9 cellular contexts compared by ENCODE assay signal in genomic region chr2:216555274-216555673, GRCh38. TPM values are rescaled to one million over a fixed set of nuclear protein-coding genes. Genes with fewer than 3 reads are reported as not detected.
DNase-seq lines count a peak whose midpoint lies in the region; ATAC-seq and TF ChIP-seq lines count a peak whose summit lies in the region.
"Had no signal": no experiment of that assay in that cellular context is flagged by ENCODE, and none has a peak within 500 bp of the region (broad histone marks: within the 10 kb centered on the region; RNA-seq: fewer than 3 reads in every experiment).

No MANE protein-coding gene starts in this region.

- intact Hi-C loops in PC-3 (cut with micrococcal nuclease) (no loop called here), vagina (cut with DNase I) (no loop called here)

- H3K27ac ChIP-seq in PC-3 (ENCODE audit: low read length), result no peak overlapping the region
- no peak overlapping the region for H3K27ac ChIP-seq in vagina

- BruUV-seq in PC-3 (replicated peaks; lab: Mats Ljungman, UMichigan), result no TSS peak

- H3F3A ChIP-seq in PC-3 (ENCODE audit: low read length, unreplicated experiment), result no peaks in the 10 kb centered on the region

- H3K4me1 ChIP-seq in PC-3 (ENCODE audit: insufficient read depth, low read length) (peaks cover 33% of the 10 kb centered on the region), vagina (peaks cover 18% of the 10 kb centered on the region)

- H3K36me3 ChIP-seq in PC-3 (ENCODE audit: low read depth, low read length), result no peaks in the 10 kb centered on the region
- H3K36me3 ChIP-seq in vagina, result no peaks in the 10 kb centered on the region

- H3K4me3 ChIP-seq in PC-3 (ENCODE audit: low read length) (no peak overlapping the region), fibroblast of pulmonary artery (replicated peaks; ENCODE audit: low read depth, low read length) (no peak overlapping the region), vagina (no peak overlapping the region)
- H3K4me3 ChIP-seq: K562 had no signal

- peak; percentile 16 for DNase-seq in GF-D8 (lab: John Stamatoyannopoulos, UW)
- peak; percentile 63 for DNase-seq in PC-3
- peak; percentile 61 for DNase-seq in fibroblast of pulmonary artery (ENCODE audit: low read depth)
- DNase-seq in putamen (ENCODE audit: low spot score), result peak; percentile 68
- DNase-seq in vagina (ENCODE audit: extremely low spot score in 2 of 2), result no peak
- DNase-seq in NCI-H128 (lab: John Stamatoyannopoulos, UW; ENCODE audit: unreplicated experiment), result no peak
- no peak for DNase-seq in NOMO-1 treated with dmso at 0.1 percent for 144 hours (lab: John Stamatoyannopoulos, UW; ENCODE audit: unreplicated experiment)

- H4K20me1 ChIP-seq in PC-3 (ENCODE audit: low read length), result no peaks in the 10 kb centered on the region

- no peak overlapping the region for H3K4me2 ChIP-seq in PC-3 (ENCODE audit: low read length)

- H3K27me3 ChIP-seq in PC-3 (ENCODE audit: low read length) (no peaks in the 10 kb centered on the region), vagina (no peaks in the 10 kb centered on the region)

- no peak for TF ChIP-seq POLR2A in vagina (IDR thresholded peaks at IDR 0.05)

- H3K9me2 ChIP-seq in PC-3 (replicated peaks; ENCODE audit: low read length), result no peaks in the 10 kb centered on the region

- CTCF ChIA-PET in PC-3 (lab: Charles Lee), result no interaction called here

- H3K9ac ChIP-seq in PC-3 (ENCODE audit: low read length), result no peak overlapping the region

- POLR2A ChIA-PET in PC-3 (lab: Charles Lee; ENCODE audit: unreplicated experiment), result no interaction called here

- H3K9me3 ChIP-seq in PC-3 (ENCODE audit: low read length) (no peaks in the 10 kb centered on the region), vagina (no peaks in the 10 kb centered on the region)

- H2AFZ ChIP-seq in PC-3 (ENCODE audit: low read length), result no peak overlapping the region

- no peaks in the 10 kb centered on the region for H3K79me2 ChIP-seq in PC-3 (ENCODE audit: low read length)

- no peak for TF ChIP-seq CTCF in PC-3 (conservative IDR thresholded peaks at IDR 0.05; ENCODE audit: low read depth, low read length)
- TF ChIP-seq CTCF in fibroblast of pulmonary artery (IDR thresholded peaks at IDR 0.05; ENCODE audit: low read length, missing control alignments), result no peak
- TF ChIP-seq CTCF in vagina (IDR thresholded peaks at IDR 0.05), result no peak

- no peak for ATAC-seq in PC-3
- no peak for ATAC-seq in HG02623 (IDR thresholded peaks at IDR 0.05; ENCODE audit: unreplicated experiment)
- ATAC-seq: K562 had no signal

RNA-seq across cellular contexts. Expression of gene RPL37A, which starts 56.6 kb away (rescaled TPM):
- 1,848 and 2,472 TPM in 2 replicates for total RNA-seq in PC-3 (2014; rRNA removed)
- 1,089 TPM for total RNA-seq in vagina

Comparison
In these comparisons a context has a peak if more than half of its experiments do, and no peak if none do; other contexts are left out.
1. DNase-seq: peak in GF-D8 (single experiment), PC-3 (single experiment), fibroblast of pulmonary artery (single experiment) and putamen (single experiment); none in vagina (0 of 2), NCI-H128 (single experiment) and NOMO-1 treated with dmso at 0.1 percent for 144 hours (single experiment).